ENCODE assay signal across 9 cellular contexts in genomic region chr6:61809004-61809595, GRCh38.
A peak's percentile ranks its signal among the peaks of the same experiment; 100 is the strongest.
DNase-seq lines count a peak whose midpoint lies in the region; ATAC-seq and TF ChIP-seq lines count a peak whose summit lies in the region.
"Had no signal": no experiment of that assay in that cellular context is flagged by ENCODE, and none has a peak within 500 bp of the region (broad histone marks: within the 10 kb centered on the region; RNA-seq: fewer than 3 reads in every experiment).

No MANE protein-coding gene starts in this region.

- H3K4me3 Mint-ChIP-seq in activated CD8-positive, alpha-beta T cell treated with anti-CD3 and anti-CD28 coated beads for 36 hours: no peak overlapping the region
- H3K4me3 Mint-ChIP-seq: stimulated activated naive CD8-positive, alpha-beta T cell treated with anti-CD3 and anti-CD28 coated beads, Interleukin-15, Interleukin-2, amounts not matched to agents 100 ng/mL and 50 ng/mL, for 24 hours had no signal

- H3K23ac ChIP-seq in mesenchymal stem cell (ENCODE audit: low read length in 2 of 2): no peak overlapping the region

- no peaks in the 10 kb centered on the region for H3K27me3 Mint-ChIP-seq in activated CD8-positive, alpha-beta T cell treated with anti-CD3 and anti-CD28 coated beads for 36 hours
- H3K27me3 Mint-ChIP-seq: stimulated activated naive CD8-positive, alpha-beta T cell treated with anti-CD3 and anti-CD28 coated beads, Interleukin-15, Interleukin-2, amounts not matched to agents 100 ng/mL and 50 ng/mL, for 24 hours had no signal

- no peak for TF ChIP-seq EP300 in ovary (IDR thresholded peaks at IDR 0.05)

- H4K91ac ChIP-seq in mesenchymal stem cell (ENCODE audit: low read length): no peak overlapping the region

- no peak overlapping the region for H3K4me3 ChIP-seq in adipocyte (ENCODE audit: low read length)
- no peak overlapping the region for H3K4me3 ChIP-seq in mesenchymal stem cell (ENCODE audit: insufficient read depth in 1 of 2, low read depth in 1 of 2, low read length in 2 of 2)
- no peak overlapping the region for H3K4me3 ChIP-seq in ovary

- H2BK5ac ChIP-seq in mesenchymal stem cell (ENCODE audit: low read depth, low read length, poor library complexity, severe bottlenecking): no peak overlapping the region

- H3K79me1 ChIP-seq in mesenchymal stem cell (replicated peaks; ENCODE audit: low read length, poor library complexity, severe bottlenecking): no peaks in the 10 kb centered on the region

- no peak overlapping the region for H2AK5ac ChIP-seq in mesenchymal stem cell (ENCODE audit: low read length, severe bottlenecking)

- H3K4me1 ChIP-seq in adipocyte (ENCODE audit: control insufficient read depth, insufficient read depth, low read length): no peaks in the 10 kb centered on the region
- no peaks in the 10 kb centered on the region for H3K4me1 ChIP-seq in mesenchymal stem cell (ENCODE audit: control insufficient read depth, insufficient read depth, low read depth, low read length)
- H3K4me1 ChIP-seq in ovary (ENCODE audit: insufficient read depth): no peaks in the 10 kb centered on the region

- no peak overlapping the region for H2BK120ac ChIP-seq in mesenchymal stem cell (ENCODE audit: low read depth, low read length)

- no peaks in the 10 kb centered on the region for H3K27me3 ChIP-seq in adipocyte (replicated peaks; ENCODE audit: control insufficient read depth, insufficient read depth, low read length)
- H3K27me3 ChIP-seq in mesenchymal stem cell (ENCODE audit: control insufficient read depth in 1 of 2, insufficient read depth in 1 of 2, low read length in 2 of 2): no peaks in the 10 kb centered on the region
- no peaks in the 10 kb centered on the region for H3K27me3 ChIP-seq in ovary

- H3K9me3 ChIP-seq in adipocyte (ENCODE audit: control insufficient read depth, low read length) (no peaks in the 10 kb centered on the region), mesenchymal stem cell (ENCODE audit: control insufficient read depth, low read length) (no peaks in the 10 kb centered on the region), ovary (no peaks in the 10 kb centered on the region)

- no peak overlapping the region for H3K27ac Mint-ChIP-seq in activated CD8-positive, alpha-beta T cell treated with anti-CD3 and anti-CD28 coated beads for 36 hours
- H3K27ac Mint-ChIP-seq: stimulated activated naive CD8-positive, alpha-beta T cell treated with anti-CD3 and anti-CD28 coated beads, Interleukin-15, Interleukin-2, amounts not matched to agents 100 ng/mL and 50 ng/mL, for 24 hours had no signal

- WGBS in mesenchymal stem cell: no CpG with 5 or more reads among the region's 1 CpG
- 4 to 6% (median 5%) methylated on average over 1 of the region's 1 CpG for whole genome bisulfite sequencing in ovary, 3 donors

- no peak overlapping the region for H3K4me2 ChIP-seq in mesenchymal stem cell (ENCODE audit: low read length, poor library complexity, severe bottlenecking)

- H2BK12ac ChIP-seq in mesenchymal stem cell (ENCODE audit: low read length in 2 of 2): no peak overlapping the region

- intact Hi-C loops in ovary (cut with DNase I): no loop called here
- intact Hi-C loops in activated CD8-positive, alpha-beta T cell treated with anti-CD3 and anti-CD28 coated beads for 36 hours (cut with micrococcal nuclease): no loop called here

- no peak overlapping the region for H3K4ac ChIP-seq in mesenchymal stem cell (ENCODE audit: low read depth in 1 of 2, low read length in 2 of 2)

- TF ChIP-seq POLR2A in ovary (IDR thresholded peaks at IDR 0.05): no peak

- DNase-seq in DMS53 (lab: John Stamatoyannopoulos, UW) (peak; percentile 77), NCI-H1417 (lab: John Stamatoyannopoulos, UW) (peak in 2 of 3 experiments; percentile 39 to 82), adipocyte (ENCODE audit: low read depth) (peak; percentile 35), mesenchymal stem cell (peak; percentile 44), EL (no peak), ovary (no peak)
- DNase-seq in activated CD8-positive, alpha-beta T cell treated with anti-CD3 and anti-CD28 coated beads for 36 hours: no peak

- H3K18ac ChIP-seq in mesenchymal stem cell (ENCODE audit: low read depth in 1 of 2, low read length in 2 of 2): no peak overlapping the region

- no peak overlapping the region for H3K27ac ChIP-seq in mesenchymal stem cell (ENCODE audit: low read length, poor library complexity, severe bottlenecking)
- H3K27ac ChIP-seq in ovary: no peak overlapping the region

- no peaks in the 10 kb centered on the region for H3K4me1 Mint-ChIP-seq in activated CD8-positive, alpha-beta T cell treated with anti-CD3 and anti-CD28 coated beads for 36 hours (ENCODE audit: low read depth)

- peak; percentile 63 for ATAC-seq in GM21576 (IDR thresholded peaks at IDR 0.05; ENCODE audit: unreplicated experiment)
- ATAC-seq in activated CD8-positive, alpha-beta T cell treated with anti-CD3 and anti-CD28 coated beads for 36 hours: no peak

- no peak overlapping the region for H4K8ac ChIP-seq in mesenchymal stem cell (ENCODE audit: low read length)

- H2BK15ac ChIP-seq in mesenchymal stem cell (ENCODE audit: low read depth, poor library complexity, severe bottlenecking): no peak overlapping the region

- H3K9me3 Mint-ChIP-seq in activated CD8-positive, alpha-beta T cell treated with anti-CD3 and anti-CD28 coated beads for 36 hours: no peaks in the 10 kb centered on the region

- H3K36me3 ChIP-seq in adipocyte (ENCODE audit: control insufficient read depth, insufficient read depth, low read length, severe bottlenecking) (no peaks in the 10 kb centered on the region), mesenchymal stem cell (ENCODE audit: control insufficient read depth in 1 of 2, insufficient read depth in 2 of 2, low read depth in 1 of 2, low read length in 2 of 2) (no peaks in the 10 kb centered on the region), ovary (no peaks in the 10 kb centered on the region)

- POLR2A ChIA-PET in activated CD8-positive, alpha-beta T cell treated with anti-CD3 and anti-CD28 coated beads for 36 hours (lab: Charles Lee): no interaction called here

- TF ChIP-seq CTCF in ovary (IDR thresholded peaks at IDR 0.05): no peak
- TF ChIP-seq CTCF in activated CD8-positive, alpha-beta T cell treated with anti-CD3 and anti-CD28 coated beads for 36 hours (IDR thresholded peaks at IDR 0.05): no peak

- H3K9ac ChIP-seq in adipocyte (ENCODE audit: low read length) (no peak overlapping the region), mesenchymal stem cell (ENCODE audit: low read length) (no peak overlapping the region)

- CTCF ChIA-PET in activated CD8-positive, alpha-beta T cell treated with anti-CD3 and anti-CD28 coated beads for 36 hours (lab: Charles Lee): interaction anchor here (1.2 kb wide), 2 partner anchors 31 to 340 kb away, joined by 3 to 4 read pairs; no protein-coding TSS in a partner anchor

- no peaks in the 10 kb centered on the region for H3K36me3 Mint-ChIP-seq in activated CD8-positive, alpha-beta T cell treated with anti-CD3 and anti-CD28 coated beads for 36 hours (ENCODE audit: low read depth)

- no peak overlapping the region for H3K14ac ChIP-seq in mesenchymal stem cell (ENCODE audit: low read length in 2 of 2)

- H2AFZ ChIP-seq in mesenchymal stem cell (ENCODE audit: low read depth, low read length): no peak overlapping the region

Comparison
In these comparisons a context has a peak if more than half of its experiments do, and no peak if none do; other contexts are left out.
1. DNase-seq: peak in DMS53 (single experiment), NCI-H1417 (2 of 3), adipocyte (single experiment) and mesenchymal stem cell (single experiment); none in EL (single experiment), ovary (0 of 5) and activated CD8-positive, alpha-beta T cell treated with anti-CD3 and anti-CD28 coated beads for 36 hours (single experiment).